ENCODE assay signal across 9 cellular contexts in genomic region chr13:114161644-114162532, GRCh38. TPM values are rescaled to one million over a fixed set of nuclear protein-coding genes. Genes with fewer than 3 reads are reported as not detected.
DNase-seq lines count a peak whose midpoint lies in the region; ATAC-seq and TF ChIP-seq lines count a peak whose summit lies in the region.
"Had no signal": no experiment of that assay in that cellular context is flagged by ENCODE, and none has a peak within 500 bp of the region (broad histone marks: within the 10 kb centered on the region; RNA-seq: fewer than 3 reads in every experiment).

No MANE protein-coding gene starts in this region.

- peak overlapping the region; percentile 21 for H3K4me3 ChIP-seq in fibroblast of villous mesenchyme (ENCODE audit: low read depth, low read length)
- H3K4me3 ChIP-seq in skeletal muscle satellite cell (ENCODE audit: low read length) = peak overlapping the region; percentile 59
- peak overlapping the region in 1 of 4 donors; percentile 12 for H3K4me3 ChIP-seq in sigmoid colon

- peaks cover 44% of the 10 kb centered on the region for H3K4me1 Mint-ChIP-seq in T-helper 2 cell treated with Interferon-gamma antibody and Interleukin-4, amounts not matched to agents 5 μg/mL and 100 μg/mL, for 36 hours (ENCODE audit: low read depth)

- H3K4me1 ChIP-seq in skeletal muscle satellite cell (ENCODE audit: control insufficient read depth, insufficient read depth, low read length) (peaks cover 11% of the 10 kb centered on the region), sigmoid colon (peaks cover 0 to 27% (median 23%) of the 10 kb centered on the region in 4 donors)

- H3K9me3 Mint-ChIP-seq in T-helper 2 cell treated with Interferon-gamma antibody and Interleukin-4, amounts not matched to agents 5 μg/mL and 100 μg/mL, for 36 hours = no peaks in the 10 kb centered on the region

- peak overlapping the region; percentile 73 for H3K4me3 Mint-ChIP-seq in T-helper 2 cell treated with Interferon-gamma antibody and Interleukin-4, amounts not matched to agents 5 μg/mL and 100 μg/mL, for 36 hours

- TF ChIP-seq EP300 in sigmoid colon (IDR thresholded peaks at IDR 0.05) = no peak

- no peaks in the 10 kb centered on the region for H3K36me3 Mint-ChIP-seq in T-helper 2 cell treated with Interferon-gamma antibody and Interleukin-4, amounts not matched to agents 5 μg/mL and 100 μg/mL, for 36 hours (ENCODE audit: low read depth)

- H3K27me3 Mint-ChIP-seq in T-helper 2 cell treated with Interferon-gamma antibody and Interleukin-4, amounts not matched to agents 5 μg/mL and 100 μg/mL, for 36 hours (ENCODE audit: low read depth) = peaks cover 40% of the 10 kb centered on the region

- H3K27me3 ChIP-seq in skeletal muscle satellite cell (ENCODE audit: control insufficient read depth, insufficient read depth, low read length) (peaks cover 44% of the 10 kb centered on the region), sigmoid colon (peaks cover 0 to 16% (median 6%) of the 10 kb centered on the region in 3 donors)

- H3K27ac ChIP-seq in sigmoid colon = no peak overlapping the region
- H3K27ac ChIP-seq: 22Rv1 had no signal

- H3K36me3 ChIP-seq in skeletal muscle satellite cell (ENCODE audit: insufficient read depth, low read length) = no peaks in the 10 kb centered on the region
- no peaks in the 10 kb centered on the region for H3K36me3 ChIP-seq in sigmoid colon

- WGBS in sigmoid colon, 2 donors = 16 to 18% methylated on average over 32 of the region's 32 CpGs

- no peak for TF ChIP-seq POLR2A in sigmoid colon (IDR thresholded peaks at IDR 0.05)

- intact Hi-C loops in sigmoid colon (cut with DNase I) = no loop called here

- peak overlapping the region; percentile 70 for H3K27ac Mint-ChIP-seq in T-helper 2 cell treated with Interferon-gamma antibody and Interleukin-4, amounts not matched to agents 5 μg/mL and 100 μg/mL, for 36 hours

- no peak for ATAC-seq in GM18909 (IDR thresholded peaks at IDR 0.05; ENCODE audit: poor library complexity, unreplicated experiment)

- peak overlapping the region; percentile 37 for H3K9ac ChIP-seq in skeletal muscle satellite cell (ENCODE audit: low read depth, low read length)

- peak overlapping the region; percentile 83 for H3K4me2 ChIP-seq in skeletal muscle satellite cell (ENCODE audit: low read length)

- no peak for TF ChIP-seq CTCF in fibroblast of villous mesenchyme (IDR thresholded peaks at IDR 0.05; ENCODE audit: insufficient read depth, low read depth, low read length)
- no peak for TF ChIP-seq CTCF in sigmoid colon (IDR thresholded peaks at IDR 0.05)

- DNase-seq in DMS53 (lab: John Stamatoyannopoulos, UW) (peak; percentile 45), DMS53 treated with DMSO at 0.1 percent for 48 hours (lab: John Stamatoyannopoulos, UW; ENCODE audit: unreplicated experiment) (no peak), fibroblast of villous mesenchyme (ENCODE audit: low read depth) (peak; percentile 34), SW480 (ENCODE audit: low spot score) (no peak), sigmoid colon (no peak)
- DNase-seq in T-helper 2 cell treated with Interferon-gamma antibody and Interleukin-4, amounts not matched to agents 5 μg/mL and 100 μg/mL, for 36 hours (ENCODE audit: low spot score) = no peak

- no peaks in the 10 kb centered on the region for H3K9me3 ChIP-seq in skeletal muscle satellite cell (replicated peaks; ENCODE audit: low read length)
- H3K9me3 ChIP-seq in sigmoid colon = no peaks in the 10 kb centered on the region

RNA-seq across cellular contexts. Expression of gene CFAP97D2, which starts 17.2 kb away (rescaled TPM):
- total RNA-seq in fibroblast of villous mesenchyme (not detected in 2 replicates), sigmoid colon (not detected)
- 0.25 TPM in 1 of 2 replicates, not detected in the other for total RNA-seq in skeletal muscle satellite cell (2012; rRNA removed)
- polyA plus RNA-seq in sigmoid colon = under 1 TPM in 1 of 3 donors, not detected in 2; 0.04 TPM

RNA-seq across cellular contexts. Expression of gene RASA3, which starts 29.5 kb away (rescaled TPM):
- total RNA-seq in fibroblast of villous mesenchyme = 34.1 and 41.6 TPM in 2 replicates
- total RNA-seq in skeletal muscle satellite cell (2012; rRNA removed) = 33.2 and 35.2 TPM in 2 replicates
- total RNA-seq in sigmoid colon = 10 to 100 TPM; 15.0 to 22.4 (median 17.8) TPM
- 10 to 100 TPM in 1 of 3 donors, 1 to 10 TPM in 2; 4.2 to 16.9 (median 5.4) TPM for polyA plus RNA-seq in sigmoid colon

Comparison
In these comparisons a context has a peak if more than half of its experiments do, and no peak if none do; other contexts are left out.
1. DNase-seq: peak in DMS53 (single experiment) and fibroblast of villous mesenchyme (single experiment); none in DMS53 treated with DMSO at 0.1 percent for 48 hours (single experiment), T-helper 2 cell treated with Interferon-gamma antibody and Interleukin-4, amounts not matched to agents 5 μg/mL and 100 μg/mL, for 36 hours (single experiment), SW480 (single experiment) and sigmoid colon (single experiment).